Comparison of ENCODE assay signal across 16 cellular contexts in genomic region chr5:108078345-108078744, GRCh38.
"Had no signal": no experiment of that assay in that cellular context is flagged by ENCODE, and none has a peak within 500 bp of the region (broad histone marks: within the 10 kb centered on the region; RNA-seq: fewer than 3 reads in every experiment).

No MANE protein-coding gene starts in this region.

- H3K27me3 Mint-ChIP-seq: naive thymus-derived CD4-positive, alpha-beta T cell; stimulated activated naive B cell treated with anti-CD40 and anti-IgM and Interleukin-4, amounts not matched to agents 10 μg/mL and 1 μg/mL and 100 μg/mL, for 72 hours; stimulated activated naive CD8-positive, alpha-beta T cell treated with anti-CD3 and anti-CD28 coated beads, Interleukin-15, amount 100 ng/mL, for 72 hours had no signal

- H3K36me3 ChIP-seq: esophagus muscularis mucosa, gastrocnemius medialis, neutrophil, tibial nerve had no signal

- H3K27ac Mint-ChIP-seq: nephron progenitor cell; stimulated activated naive B cell treated with anti-CD40 and anti-IgM and Interleukin-4, amounts not matched to agents 10 μg/mL and 1 μg/mL and 100 μg/mL, for 72 hours; stimulated activated naive CD8-positive, alpha-beta T cell treated with anti-CD3 and anti-CD28 coated beads, Interleukin-15, amount 100 ng/mL, for 72 hours had no signal

- H3K4me1 Mint-ChIP-seq: nephron progenitor cell; stimulated activated naive B cell treated with anti-CD40 and anti-IgM and Interleukin-4, amounts not matched to agents 10 μg/mL and 1 μg/mL and 100 μg/mL, for 72 hours; stimulated activated naive CD8-positive, alpha-beta T cell treated with anti-CD3 and anti-CD28 coated beads, Interleukin-15, amount 100 ng/mL, for 72 hours had no signal

- H3K4me3 Mint-ChIP-seq: naive thymus-derived CD4-positive, alpha-beta T cell; nephron progenitor cell; stimulated activated naive B cell treated with anti-CD40 and anti-IgM and Interleukin-4, amounts not matched to agents 10 μg/mL and 1 μg/mL and 100 μg/mL, for 72 hours; stimulated activated naive CD8-positive, alpha-beta T cell treated with anti-CD3 and anti-CD28 coated beads, Interleukin-15, amount 100 ng/mL, for 72 hours had no signal

- H3K4me3 ChIP-seq: esophagus muscularis mucosa, gastrocnemius medialis, testis, tibial nerve had no signal

- ATAC-seq: gastrocnemius medialis; left ventricle myocardium superior; naive thymus-derived CD4-positive, alpha-beta T cell; sciatic nerve; stimulated activated naive B cell treated with anti-CD40 and anti-IgM and Interleukin-4, amounts not matched to agents 10 μg/mL and 1 μg/mL and 100 μg/mL, for 72 hours; stimulated activated naive CD8-positive, alpha-beta T cell treated with anti-CD3 and anti-CD28 coated beads, Interleukin-15, amount 100 ng/mL, for 72 hours had no signal

- H3K27ac ChIP-seq: epithelial cell of prostate, esophagus muscularis mucosa, gastrocnemius medialis, neutrophil, testis, tibial nerve had no signal

- DNase-seq: effector memory CD4-positive, alpha-beta T cell; gastrocnemius medialis; left ventricle myocardium superior; naive thymus-derived CD4-positive, alpha-beta T cell; nephron progenitor cell; posterior cingulate gyrus; stimulated activated CD4-positive, alpha-beta T cell treated with anti-CD3 and anti-CD28 coated beads, Interleukin-2, amount 100 ng/mL, for 24 hours; stimulated activated CD4-positive, alpha-beta T cell treated with anti-CD3 and anti-CD28 coated beads, Interleukin-4, amount 100 ng/mL, for 4 hours; stimulated activated naive B cell treated with anti-CD40 and anti-IgM and Interleukin-4, amounts not matched to agents 10 μg/mL and 1 μg/mL and 100 μg/mL, for 72 hours; stimulated activated naive CD8-positive, alpha-beta T cell treated with anti-CD3 and anti-CD28 coated beads, Interleukin-15, amount 100 ng/mL, for 72 hours; testis had no signal

- H3K27me3 ChIP-seq: esophagus muscularis mucosa, gastrocnemius medialis, neutrophil, testis, tibial nerve had no signal

- H3K4me1 ChIP-seq: esophagus muscularis mucosa, gastrocnemius medialis, testis, tibial nerve had no signal

- H3K9me3 ChIP-seq: esophagus muscularis mucosa, gastrocnemius medialis, neutrophil, testis had no signal
